Comparison of ENCODE assay signal across 8 cellular contexts in genomic region chr3:53844262-53845102, GRCh38. TPM values are rescaled to one million over a fixed set of nuclear protein-coding genes. Genes with fewer than 3 reads are reported as not detected.
DNase-seq lines count a peak whose midpoint lies in the region; ATAC-seq and TF ChIP-seq lines count a peak whose summit lies in the region.

No MANE protein-coding gene starts in this region.

- DNase-seq in IMR-90: no peak
- DNase-seq in endothelial cell (ENCODE audit: low spot score): no peak
- peak; percentile 48 for DNase-seq in renal cortical epithelial cell (ENCODE audit: low read depth)
- DNase-seq in stimulated activated naive CD4-positive, alpha-beta T cell (lab: John Stamatoyannopoulos, UW): no peak
- DNase-seq in upper lobe of right lung: no peak
- DNase-seq in SHP77 (lab: John Stamatoyannopoulos, UW): no peak
- DNase-seq in NCI-H187 (lab: John Stamatoyannopoulos, UW): no peak

- dilution Hi-C loops in IMR-90 (cut with HindIII; ENCODE audit: low sequenced_read_pairs, unreplicated experiment): no loop called here

- peaks cover 3% of the 10 kb centered on the region; the same call in 1 of the 2 replicates for H3K9me3 ChIP-seq in IMR-90 (ENCODE audit: control insufficient read depth, insufficient read depth, low read length)
- no peaks in the 10 kb centered on the region for H3K9me3 ChIP-seq in upper lobe of right lung

- H4K20me1 ChIP-seq in IMR-90 (ENCODE audit: insufficient read depth, low read length): no peaks in the 10 kb centered on the region

- H3K4me1 Mint-ChIP-seq in endothelial cell (ENCODE audit: unreplicated experiment): peaks cover 3% of the 10 kb centered on the region

- H3K23ac ChIP-seq in IMR-90 (ENCODE audit: low read depth, low read length): no peak overlapping the region

- no peak overlapping the region for H4K8ac ChIP-seq in IMR-90 (ENCODE audit: low read depth in 2 of 2, low read length in 2 of 2)

- 87% methylated on average over 4 of the region's 9 CpGs; no CpG with 5 or more reads in 1 of the 2 experiments for WGBS in IMR-90 (ENCODE audit: extremely low coverage in 2 of 2, insufficient read length in 1 of 2), 2 experiments

- no peak overlapping the region for H4K91ac ChIP-seq in IMR-90 (ENCODE audit: insufficient read depth, low read depth, low read length)

- no peak overlapping the region for H4K5ac ChIP-seq in IMR-90 (ENCODE audit: low read depth, low read length)

- H3K36me3 Mint-ChIP-seq in endothelial cell (ENCODE audit: low read depth, unreplicated experiment): no peaks in the 10 kb centered on the region

- no peak overlapping the region for H3K9ac ChIP-seq in IMR-90 (ENCODE audit: low read depth, low read length)

- H3K36me3 ChIP-seq in IMR-90 (ENCODE audit: control insufficient read depth, insufficient read depth, low read length) (no peaks in the 10 kb centered on the region), upper lobe of right lung (no peaks in the 10 kb centered on the region)

- no peaks in the 10 kb centered on the region; the same call in 1 of the 2 replicates for H3K4me1 ChIP-seq in IMR-90 (ENCODE audit: control insufficient read depth, insufficient read depth, low read length)
- H3K4me1 ChIP-seq in upper lobe of right lung: peaks cover 20% of the 10 kb centered on the region

- TF ChIP-seq RAD21 in IMR-90 (IDR thresholded peaks at IDR 0.05; ENCODE audit: low read length): no peak

- H3K4me2 ChIP-seq in IMR-90 (ENCODE audit: low read depth, low read length): no peak overlapping the region

- no peaks in the 10 kb centered on the region for H3K9me3 Mint-ChIP-seq in endothelial cell (ENCODE audit: unreplicated experiment)

- H3K79me1 ChIP-seq in IMR-90 (ENCODE audit: low read depth in 1 of 2, low read length in 2 of 2): no peaks in the 10 kb centered on the region

- H2BK15ac ChIP-seq in IMR-90 (ENCODE audit: low read depth, low read length): no peak overlapping the region

- TF ChIP-seq CTCF in IMR-90 (conservative IDR thresholded peaks at IDR 0.05; ENCODE audit: low read depth, low read length) (no peak), endothelial cell (IDR thresholded peaks at IDR 0.05; ENCODE audit: unreplicated experiment) (no peak), upper lobe of right lung (IDR thresholded peaks at IDR 0.05) (no peak)

- H2AFZ ChIP-seq in IMR-90 (replicated peaks; ENCODE audit: low read length, poor library complexity): no peak overlapping the region

- no peaks in the 10 kb centered on the region for H3K9me1 ChIP-seq in IMR-90 (ENCODE audit: insufficient read depth, low read length)

- H3K56ac ChIP-seq in IMR-90 (ENCODE audit: extremely low read depth, insufficient read depth, low read length): no peak overlapping the region

- no peak overlapping the region for H2BK120ac ChIP-seq in IMR-90 (ENCODE audit: low read depth, low read length)

- POLR2A ChIA-PET in IMR-90 (lab: Charles Lee; ENCODE audit: unreplicated experiment): no interaction called here

- H2BK5ac ChIP-seq in IMR-90 (ENCODE audit: low read depth, low read length, poor library complexity, severe bottlenecking): no peak overlapping the region

- H3K4me3 Mint-ChIP-seq in endothelial cell (ENCODE audit: unreplicated experiment): peak overlapping the region; percentile 71

- TF ChIP-seq POLR2A in IMR-90 (IDR thresholded peaks at IDR 0.05; ENCODE audit: low read depth, low read length): no peak

- no TSS peak for BruUV-seq in IMR-90 (replicated peaks; lab: Mats Ljungman, UMichigan)

- H3K18ac ChIP-seq in IMR-90 (ENCODE audit: low read depth, low read length): no peak overlapping the region

- H3K4me3 ChIP-seq in IMR-90 (ENCODE audit: insufficient read depth, low read depth, low read length) (no peak overlapping the region), upper lobe of right lung (no peak overlapping the region)

- CTCF ChIA-PET in IMR-90 (lab: Yijun Ruan, JAX): no interaction called here

- peaks cover 13% of the 10 kb centered on the region for H3K27me3 Mint-ChIP-seq in endothelial cell (ENCODE audit: unreplicated experiment)

- H3K4ac ChIP-seq in IMR-90 (ENCODE audit: low read depth, low read length): no peak overlapping the region

- H2BK20ac ChIP-seq in IMR-90 (ENCODE audit: low read depth, low read length): no peak overlapping the region

- H3K27ac ChIP-seq in IMR-90 (ENCODE audit: insufficient read depth, low read length) (no peak overlapping the region), upper lobe of right lung (no peak overlapping the region)

- ATAC-seq in GM18907 (IDR thresholded peaks at IDR 0.05; ENCODE audit: unreplicated experiment) (peak; percentile 10), IMR-90 (ENCODE audit: low read depth) (no peak), upper lobe of right lung (no peak)

- H2AK9ac ChIP-seq in IMR-90 (replicated peaks; ENCODE audit: low read depth, low read length, poor library complexity): peak overlapping the region; percentile 50

- no peak overlapping the region for H3K27ac Mint-ChIP-seq in endothelial cell (ENCODE audit: unreplicated experiment)

- H3K14ac ChIP-seq in IMR-90 (replicated peaks; ENCODE audit: low read depth, low read length): no peak overlapping the region

- intact Hi-C loops in IMR-90 (cut with micrococcal nuclease): no loop called here
- intact Hi-C loops in upper lobe of right lung (cut with DNase I): no loop called here

- in situ Hi-C loops in IMR-90 (cut with MboI; ENCODE audit: low sequenced_read_pairs): no loop called here

- H3K27me3 ChIP-seq in IMR-90 (ENCODE audit: control insufficient read depth, insufficient read depth, low read length) (peaks cover 57% of the 10 kb centered on the region), upper lobe of right lung (no peaks in the 10 kb centered on the region)

- H2AK5ac ChIP-seq in IMR-90 (ENCODE audit: low read depth, low read length): no peak overlapping the region

TF ChIP-seq in IMR-90, 13 proteins besides CTCF, POLR2A, EP300 and RAD21 (continues in another document):
- TF ChIP-seq ELK1 (IDR thresholded peaks at IDR 0.05; ENCODE audit: borderline replicate concordance, low read depth, low read length) (no peak), FOS (IDR thresholded peaks at IDR 0.05; ENCODE audit: low read depth, low read length) (no peak), RFX5 (IDR thresholded peaks at IDR 0.05; ENCODE audit: low read depth, low read length) (no peak), CHD1 (IDR thresholded peaks at IDR 0.05; ENCODE audit: low read depth, low read length) (no peak), USF2 (IDR thresholded peaks at IDR 0.05; ENCODE audit: low read depth, low read length) (no peak), BHLHE40 (IDR thresholded peaks at IDR 0.05; ENCODE audit: low read depth, low read length) (no peak), RCOR1 (IDR thresholded peaks at IDR 0.05; ENCODE audit: insufficient replicate concordance, low read length) (no peak), CEBPB (IDR thresholded peaks at IDR 0.05; ENCODE audit: low read depth, low read length) (no peak), MXI1 (IDR thresholded peaks at IDR 0.05; ENCODE audit: borderline replicate concordance, low read depth, low read length) (no peak), MAFK (IDR thresholded peaks at IDR 0.05; ENCODE audit: low read depth, low read length) (no peak), MAZ (IDR thresholded peaks at IDR 0.05; ENCODE audit: borderline replicate concordance, low read depth, low read length) (no peak), SMC3 (IDR thresholded peaks at IDR 0.05; ENCODE audit: low read depth, low read length) (no peak)

RNA-seq across cellular contexts. Expression of gene CHDH, which starts 1.7 kb away (rescaled TPM):
- under 0.01 and 0.28 TPM in 2 replicates for total RNA-seq in IMR-90 (2012; rRNA removed)
- polyA plus RNA-seq in IMR-90 (2012; rRNA removed): 0.07 and 0.19 TPM in 2 replicates
- 0.02 and 0.08 TPM in 2 replicates for polyA plus RNA-seq in IMR-90 (2012; cell fraction: cytosol; rRNA removed)
- 0.23 and 0.29 TPM in 2 replicates for polyA plus RNA-seq in IMR-90 (2012; cell fraction: nucleus; rRNA removed; ENCODE audit: low replicate concordance)
- 1.0 TPM for total RNA-seq in endothelial cell (ENCODE audit: unreplicated experiment)
- total RNA-seq in renal cortical epithelial cell: 4.9 and 5.2 TPM in 2 replicates
- 10.9 TPM for total RNA-seq in upper lobe of right lung

RNA-seq across cellular contexts. Expression of gene IL17RB, which starts 1.9 kb away (rescaled TPM):
- total RNA-seq in IMR-90 (2012; rRNA removed): under 0.01 TPM in 1 of 2 replicates, not detected in the other
- polyA plus RNA-seq in IMR-90 (2012; rRNA removed): 0.09 TPM in 1 of 2 replicates, not detected in the other
- polyA plus RNA-seq in IMR-90 (2012; cell fraction: cytosol; rRNA removed): 0.03 TPM in 1 of 2 replicates, not detected in the other
- 0.12 and 0.25 TPM in 2 replicates for polyA plus RNA-seq in IMR-90 (2012; cell fraction: nucleus; rRNA removed; ENCODE audit: low replicate concordance)
- total RNA-seq in endothelial cell (ENCODE audit: unreplicated experiment): 0.33 TPM
- total RNA-seq in renal cortical epithelial cell: 1.4 and 10.9 TPM in 2 replicates
- total RNA-seq in upper lobe of right lung: 12.4 TPM

RNA-seq across cellular contexts. Expression of gene ACTR8, which starts 37.5 kb away (rescaled TPM):
- total RNA-seq in IMR-90 (2012; rRNA removed): 31.4 and 35.8 TPM in 2 replicates
- 14.5 and 20.3 TPM in 2 replicates for polyA plus RNA-seq in IMR-90 (2012; rRNA removed)
- 4.6 and 6.5 TPM in 2 replicates for polyA plus RNA-seq in IMR-90 (2012; cell fraction: cytosol; rRNA removed)
- polyA plus RNA-seq in IMR-90 (2012; cell fraction: nucleus; rRNA removed; ENCODE audit: low replicate concordance): 7.6 and 24.1 TPM in 2 replicates
- 40.1 TPM for total RNA-seq in endothelial cell (ENCODE audit: unreplicated experiment)
- 46.4 and 47.2 TPM in 2 replicates for total RNA-seq in renal cortical epithelial cell
- total RNA-seq in upper lobe of right lung: 22.8 TPM

RNA-seq across cellular contexts. Expression of gene SELENOK, which starts 47.2 kb away (rescaled TPM):
- total RNA-seq in IMR-90 (2012; rRNA removed) (19.2 and 37.1 TPM in 2 replicates), endothelial cell (ENCODE audit: unreplicated experiment) (36.6 TPM), renal cortical epithelial cell (17.4 and 32.3 TPM in 2 replicates), upper lobe of right lung (44.5 TPM)
- 35.5 and 36.2 TPM in 2 replicates for polyA plus RNA-seq in IMR-90 (2012; rRNA removed)
- 7.9 and 31.3 TPM in 2 replicates for polyA plus RNA-seq in IMR-90 (2012; cell fraction: cytosol; rRNA removed)
- polyA plus RNA-seq in IMR-90 (2012; cell fraction: nucleus; rRNA removed; ENCODE audit: low replicate concordance): 1.6 and 16.1 TPM in 2 replicates
